Comparison of ENCODE assay signal across 18 cellular contexts in genomic region chr10:62186999-62187695, GRCh38.
A peak's percentile ranks its signal among the peaks of the same experiment; 100 is the strongest.
DNase-seq lines count a peak whose midpoint lies in the region; ATAC-seq, FAIRE-seq and TF ChIP-seq lines count a peak whose summit lies in the region.
"Had no signal": no experiment of that assay in that cellular context is flagged by ENCODE, and none has a peak within 500 bp of the region (broad histone marks: within the 10 kb centered on the region; RNA-seq: fewer than 3 reads in every experiment).

No MANE protein-coding gene starts in this region.

- H3K36me3 ChIP-seq in GM23248 (ENCODE audit: low read depth) = no peaks in the 10 kb centered on the region
- H3K36me3 ChIP-seq in hepatocyte (replicated peaks; ENCODE audit: insufficient read depth, low read depth) = no peaks in the 10 kb centered on the region

- H3K4me3 Mint-ChIP-seq in activated CD4-positive, alpha-beta T cell treated with anti-CD3 and anti-CD28 coated beads, Interleukin-2, amount 10 ng/mL, durations not matched to agents 7 days and 5 days = no peak overlapping the region
- H3K4me3 Mint-ChIP-seq in activated naive CD8-positive, alpha-beta T cell treated with anti-CD3 and anti-CD28 coated beads, Interleukin-2, amount 10 ng/mL, durations not matched to agents 7 days and 5 days = no peak overlapping the region

- H3K27me3 ChIP-seq in GM23248 (replicated peaks; ENCODE audit: insufficient read depth) = no peaks in the 10 kb centered on the region
- no peaks in the 10 kb centered on the region for H3K27me3 ChIP-seq in hepatocyte

- H3K27ac Mint-ChIP-seq in activated CD4-positive, alpha-beta T cell treated with anti-CD3 and anti-CD28 coated beads, Interleukin-2, amount 10 ng/mL, durations not matched to agents 7 days and 5 days = peak overlapping the region; percentile 92
- H3K27ac Mint-ChIP-seq in activated naive CD8-positive, alpha-beta T cell treated with anti-CD3 and anti-CD28 coated beads, Interleukin-2, amount 10 ng/mL, durations not matched to agents 7 days and 5 days = peak overlapping the region; percentile 52

- CTCF ChIA-PET in activated CD4-positive, alpha-beta T cell treated with anti-CD3 and anti-CD28 coated beads, Interleukin-2, amount 10 ng/mL, durations not matched to agents 7 days and 5 days (lab: Charles Lee) = interaction anchor here (0.6 to 1.5 kb wide), 4 partner anchors 11 to 261 kb away, joined by 3 to 7 read pairs (median 4); no protein-coding TSS in a partner anchor

- peaks cover 7% of the 10 kb centered on the region; the same call in 1 of the 2 replicates for H3K4me1 ChIP-seq in GM23248 (ENCODE audit: insufficient read depth)
- no peaks in the 10 kb centered on the region for H3K4me1 ChIP-seq in hepatocyte (ENCODE audit: insufficient read depth)
- H3K4me1 ChIP-seq: parathyroid adenoma had no signal

- H3K27ac ChIP-seq in GM23248 = no peak overlapping the region
- H3K27ac ChIP-seq in hepatocyte = peak overlapping the region; percentile 2
- H3K27ac ChIP-seq: parathyroid adenoma had no signal

- H2AFZ ChIP-seq in GM23248 = no peak overlapping the region
- H2AFZ ChIP-seq in hepatocyte = no peak overlapping the region
- H2AFZ ChIP-seq: parathyroid adenoma had no signal

- in situ Hi-C loops in GM23248 (cut with MboI) = no loop called here

- H3K4me1 Mint-ChIP-seq in activated CD4-positive, alpha-beta T cell treated with anti-CD3 and anti-CD28 coated beads, Interleukin-2, amount 10 ng/mL, durations not matched to agents 7 days and 5 days = peaks cover 70% of the 10 kb centered on the region
- peaks cover 48% of the 10 kb centered on the region for H3K4me1 Mint-ChIP-seq in activated naive CD8-positive, alpha-beta T cell treated with anti-CD3 and anti-CD28 coated beads, Interleukin-2, amount 10 ng/mL, durations not matched to agents 7 days and 5 days

- no peak overlapping the region for H3K4me2 ChIP-seq in GM23248 (ENCODE audit: unreplicated experiment)
- no peak overlapping the region for H3K4me2 ChIP-seq in hepatocyte

- 23% methylated on average over 2 of the region's 2 CpGs for WGBS in GM23248 (ENCODE audit: low coverage in 1 of 2, low lambda C conversion rate in 2 of 2, missing lambda C conversion rate in 2 of 2), 2 experiments
- 75% methylated on average over 2 of the region's 2 CpGs for WGBS in hepatocyte (ENCODE audit: low lambda C conversion rate, missing lambda C conversion rate)

- no peak for FAIRE-seq in frontal cortex (lab: Jason Lieb, UNC)
- FAIRE-seq: G401.6, H1, urothelium cell line had no signal

- no peak overlapping the region for H3K9ac ChIP-seq in GM23248
- H3K9ac ChIP-seq: parathyroid adenoma had no signal

- no peaks in the 10 kb centered on the region for H4K20me1 ChIP-seq in GM23248 (ENCODE audit: insufficient read depth)
- H4K20me1 ChIP-seq in hepatocyte (ENCODE audit: insufficient read depth, poor library complexity, severe bottlenecking) = no peaks in the 10 kb centered on the region

- H3K4me3 ChIP-seq in GM23248 (no peak overlapping the region), hepatocyte (no peak overlapping the region)

- peaks cover 48% of the 10 kb centered on the region for H3K36me3 Mint-ChIP-seq in activated CD4-positive, alpha-beta T cell treated with anti-CD3 and anti-CD28 coated beads, Interleukin-2, amount 10 ng/mL, durations not matched to agents 7 days and 5 days (ENCODE audit: low read depth)
- H3K36me3 Mint-ChIP-seq in activated naive CD8-positive, alpha-beta T cell treated with anti-CD3 and anti-CD28 coated beads, Interleukin-2, amount 10 ng/mL, durations not matched to agents 7 days and 5 days = peaks cover 37% of the 10 kb centered on the region
- H3K36me3 Mint-ChIP-seq: stimulated activated memory B cell treated with anti-CD40 and anti-IgM and Interleukin-4, amounts not matched to agents 10 μg/mL and 1 μg/mL and 100 μg/mL, for 72 hours had no signal

- H3K79me2 ChIP-seq in GM23248 (ENCODE audit: insufficient read depth) = no peaks in the 10 kb centered on the region
- no peaks in the 10 kb centered on the region for H3K79me2 ChIP-seq in hepatocyte
- H3K79me2 ChIP-seq: parathyroid adenoma had no signal

- H3K9me2 ChIP-seq in GM23248 (ENCODE audit: insufficient read depth) (no peaks in the 10 kb centered on the region), hepatocyte (replicated peaks; ENCODE audit: insufficient read depth) (no peaks in the 10 kb centered on the region)

- H3K9me3 ChIP-seq in GM23248 (ENCODE audit: low read depth) (no peaks in the 10 kb centered on the region), hepatocyte (ENCODE audit: low read depth) (no peaks in the 10 kb centered on the region)

- no peaks in the 10 kb centered on the region for H3K27me3 Mint-ChIP-seq in activated CD4-positive, alpha-beta T cell treated with anti-CD3 and anti-CD28 coated beads, Interleukin-2, amount 10 ng/mL, durations not matched to agents 7 days and 5 days
- no peaks in the 10 kb centered on the region for H3K27me3 Mint-ChIP-seq in activated naive CD8-positive, alpha-beta T cell treated with anti-CD3 and anti-CD28 coated beads, Interleukin-2, amount 10 ng/mL, durations not matched to agents 7 days and 5 days
- H3K27me3 Mint-ChIP-seq: stimulated activated memory B cell treated with anti-CD40 and anti-IgM and Interleukin-4, amounts not matched to agents 10 μg/mL and 1 μg/mL and 100 μg/mL, for 72 hours had no signal

- H3K9me3 Mint-ChIP-seq in activated CD4-positive, alpha-beta T cell treated with anti-CD3 and anti-CD28 coated beads, Interleukin-2, amount 10 ng/mL, durations not matched to agents 7 days and 5 days = peaks cover 17% of the 10 kb centered on the region
- peaks cover 3% of the 10 kb centered on the region for H3K9me3 Mint-ChIP-seq in activated naive CD8-positive, alpha-beta T cell treated with anti-CD3 and anti-CD28 coated beads, Interleukin-2, amount 10 ng/mL, durations not matched to agents 7 days and 5 days
- H3K9me3 Mint-ChIP-seq: stimulated activated memory B cell treated with anti-CD40 and anti-IgM and Interleukin-4, amounts not matched to agents 10 μg/mL and 1 μg/mL and 100 μg/mL, for 72 hours had no signal

- ATAC-seq in activated naive CD8-positive, alpha-beta T cell treated with anti-CD3 and anti-CD28 coated beads, Interleukin-2, amount 10 ng/mL, durations not matched to agents 7 days and 5 days (ENCODE audit: low read depth) = no peak
- no peak for ATAC-seq in HG03571 (IDR thresholded peaks at IDR 0.05; ENCODE audit: unreplicated experiment)
- ATAC-seq: stimulated activated memory B cell treated with anti-CD40 and anti-IgM and Interleukin-4, amounts not matched to agents 10 μg/mL and 1 μg/mL and 100 μg/mL, for 72 hours had no signal

- no peak for TF ChIP-seq CTCF in hepatocyte (IDR thresholded peaks at IDR 0.05; ENCODE audit: poor library complexity)

- no peak for DNase-seq in activated CD4-positive, alpha-beta T cell treated with anti-CD3 and anti-CD28 coated beads, Interleukin-2, amount 10 ng/mL, durations not matched to agents 7 days and 5 days
- DNase-seq in activated CD4-positive, alpha-beta T cell treated with anti-CD3 and anti-CD28 coated beads for 4 hours = no peak
- DNase-seq in GM23248 (peak; percentile 27), hepatocyte (ENCODE audit: low spot score) (no peak), glomerular visceral epithelial cell (ENCODE audit: extremely low spot score) (no peak), frontal cortex (ENCODE audit: low spot score in 2 of 2) (no peak)
- DNase-seq in activated naive CD8-positive, alpha-beta T cell treated with anti-CD3 and anti-CD28 coated beads, Interleukin-2, amount 10 ng/mL, durations not matched to agents 7 days and 5 days = no peak
- DNase-seq: amniotic stem cell, hypothalamus, NCI-H1694 treated with DMSO at 0.1 percent for 48 hours, NCI-H446, SIG-M5 had no signal

- POLR2A ChIA-PET in activated CD4-positive, alpha-beta T cell treated with anti-CD3 and anti-CD28 coated beads, Interleukin-2, amount 10 ng/mL, durations not matched to agents 7 days and 5 days (lab: Charles Lee) = interaction anchor here (0.6 to 1.3 kb wide), 2 partner anchors 12 to 137 kb away, joined by 3 to 7 read pairs; no protein-coding TSS in a partner anchor
- POLR2A ChIA-PET in activated naive CD8-positive, alpha-beta T cell treated with anti-CD3 and anti-CD28 coated beads, Interleukin-2, amount 10 ng/mL, durations not matched to agents 7 days and 5 days (lab: Charles Lee) = no interaction called here

- no peaks in the 10 kb centered on the region for H3F3A ChIP-seq in GM23248 (ENCODE audit: insufficient read depth)
